In the genomic region with DNA sequence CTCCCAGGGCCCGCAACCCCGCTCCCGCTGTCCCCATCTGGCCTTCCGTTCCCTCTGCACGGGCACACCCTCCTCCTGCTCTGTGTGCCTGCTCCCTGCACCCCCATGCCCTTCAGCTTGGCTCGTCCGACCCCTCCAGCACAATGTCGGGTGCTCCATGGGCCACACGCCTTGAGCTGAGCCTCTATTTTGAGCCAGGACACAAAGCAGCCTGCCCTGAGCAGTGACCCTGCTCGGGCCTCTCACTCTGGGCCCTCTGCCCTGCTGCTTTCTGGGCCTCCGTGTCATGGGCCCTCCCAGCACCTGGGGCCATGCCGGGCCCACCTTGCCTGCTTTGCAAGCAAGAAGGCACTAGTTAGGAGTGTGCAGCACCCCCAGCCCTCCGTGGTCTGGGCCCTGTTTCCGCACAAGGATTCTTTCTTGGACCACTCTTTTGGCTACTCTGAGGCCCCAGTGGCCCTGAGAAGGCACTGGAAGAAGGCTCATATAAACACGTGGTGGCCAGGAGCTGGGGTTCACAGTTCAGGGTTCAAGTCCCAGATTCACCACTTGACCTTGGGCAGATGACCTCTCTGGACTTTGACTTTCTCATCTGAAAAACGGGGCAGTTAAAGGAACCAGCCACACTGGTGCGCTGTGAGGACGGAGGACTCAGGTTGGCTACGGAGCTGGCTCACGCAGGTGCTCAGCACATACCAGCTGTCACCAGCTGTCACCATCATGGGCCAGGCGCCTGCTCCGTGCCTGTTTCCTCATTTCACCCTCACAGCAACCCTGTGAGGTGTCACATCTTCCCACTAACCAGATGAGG, we compare ENCODE assay signal across 9 cellular contexts.
DNase-seq lines count a peak whose midpoint lies in the region; ATAC-seq lines count a peak whose summit lies in the region.
"Had no signal": no experiment of that assay in that cellular context is flagged by ENCODE, and none has a peak within 500 bp of the region (broad histone marks: within the 10 kb centered on the region; RNA-seq: fewer than 3 reads in every experiment).

No MANE protein-coding gene starts in this region.

- intact Hi-C loops in activated CD4-positive, alpha-beta memory T cell treated with anti-CD3 and anti-CD28 coated beads for 36 hours (cut with micrococcal nuclease), result no loop called here

- H3K4me3 ChIP-seq in thymus (ENCODE audit: low read length), result peak overlapping the region; percentile 17

- H3K27me3 Mint-ChIP-seq in activated CD8-positive, alpha-beta T cell treated with anti-CD3 and anti-CD28 coated beads, Interleukin-2, amount 10 ng/mL, durations not matched to agents 7 days and 5 days (ENCODE audit: low read depth), result no peaks in the 10 kb centered on the region
- H3K27me3 Mint-ChIP-seq in activated CD4-positive, alpha-beta memory T cell treated with anti-CD3 and anti-CD28 coated beads for 36 hours, result no peaks in the 10 kb centered on the region
- H3K27me3 Mint-ChIP-seq: activated naive CD8-positive, alpha-beta T cell had no signal

- H3K36me3 Mint-ChIP-seq in activated CD8-positive, alpha-beta T cell treated with anti-CD3 and anti-CD28 coated beads, Interleukin-2, amount 10 ng/mL, durations not matched to agents 7 days and 5 days (ENCODE audit: low read depth), result no peaks in the 10 kb centered on the region
- H3K36me3 Mint-ChIP-seq in activated CD4-positive, alpha-beta memory T cell treated with anti-CD3 and anti-CD28 coated beads for 36 hours, result no peaks in the 10 kb centered on the region
- H3K36me3 Mint-ChIP-seq: activated naive CD8-positive, alpha-beta T cell had no signal

- peaks cover 35% of the 10 kb centered on the region for H3K4me1 Mint-ChIP-seq in activated CD8-positive, alpha-beta T cell treated with anti-CD3 and anti-CD28 coated beads, Interleukin-2, amount 10 ng/mL, durations not matched to agents 7 days and 5 days (ENCODE audit: low read depth)
- H3K4me1 Mint-ChIP-seq in activated CD4-positive, alpha-beta memory T cell treated with anti-CD3 and anti-CD28 coated beads for 36 hours (ENCODE audit: low read depth), result peaks cover 23% of the 10 kb centered on the region

- H3K9me3 ChIP-seq in thymus (ENCODE audit: control insufficient read depth), result peaks cover 1% of the 10 kb centered on the region

- H3K27ac Mint-ChIP-seq in activated CD8-positive, alpha-beta T cell treated with anti-CD3 and anti-CD28 coated beads, Interleukin-2, amount 10 ng/mL, durations not matched to agents 7 days and 5 days, result peak overlapping the region; percentile 18
- no peak overlapping the region for H3K27ac Mint-ChIP-seq in activated CD4-positive, alpha-beta memory T cell treated with anti-CD3 and anti-CD28 coated beads for 36 hours
- H3K27ac Mint-ChIP-seq: activated naive CD8-positive, alpha-beta T cell had no signal

- H3K36me3 ChIP-seq in thymus (ENCODE audit: control insufficient read depth, insufficient read depth), result no peaks in the 10 kb centered on the region

- DNase-seq in NCI-H2029 (lab: John Stamatoyannopoulos, UW) (peak; percentile 58), NCI-H2029 treated with DMSO at 0.1 percent for 48 hours (lab: John Stamatoyannopoulos, UW) (no peak), amygdala (lab: John Stamatoyannopoulos, UW) (no peak), hypothalamus (lab: John Stamatoyannopoulos, UW) (no peak)
- DNase-seq in activated CD8-positive, alpha-beta T cell treated with anti-CD3 and anti-CD28 coated beads, Interleukin-2, amount 10 ng/mL, durations not matched to agents 7 days and 5 days, result no peak
- no peak for DNase-seq in activated CD4-positive, alpha-beta memory T cell treated with anti-CD3 and anti-CD28 coated beads for 36 hours

- H3K4me1 ChIP-seq in thymus (ENCODE audit: control insufficient read depth, insufficient read depth, low read length), result peaks cover 59% of the 10 kb centered on the region

- POLR2A ChIA-PET in activated CD8-positive, alpha-beta T cell treated with anti-CD3 and anti-CD28 coated beads, Interleukin-2, amount 10 ng/mL, durations not matched to agents 7 days and 5 days (lab: Charles Lee), result interaction anchor here (0.7 kb wide), 1 partner anchor 10 kb away, joined by 4 read pairs; no protein-coding TSS in a partner anchor
- POLR2A ChIA-PET in activated CD4-positive, alpha-beta memory T cell treated with anti-CD3 and anti-CD28 coated beads for 36 hours (lab: Charles Lee), result no interaction called here

- H3K27me3 ChIP-seq in thymus (ENCODE audit: control insufficient read depth, insufficient read depth), result no peaks in the 10 kb centered on the region

- no peak overlapping the region for H3K4me3 Mint-ChIP-seq in activated CD8-positive, alpha-beta T cell treated with anti-CD3 and anti-CD28 coated beads, Interleukin-2, amount 10 ng/mL, durations not matched to agents 7 days and 5 days
- no peak overlapping the region for H3K4me3 Mint-ChIP-seq in activated CD4-positive, alpha-beta memory T cell treated with anti-CD3 and anti-CD28 coated beads for 36 hours
- H3K4me3 Mint-ChIP-seq: activated naive CD8-positive, alpha-beta T cell had no signal

- CTCF ChIA-PET in activated CD8-positive, alpha-beta T cell treated with anti-CD3 and anti-CD28 coated beads, Interleukin-2, amount 10 ng/mL, durations not matched to agents 7 days and 5 days (lab: Charles Lee), result interaction anchor here (1.2 to 3.8 kb wide), 5 partner anchors 26 to 195 kb away, joined by 4 to 20 read pairs (median 11); no protein-coding TSS in a partner anchor
- CTCF ChIA-PET in activated CD4-positive, alpha-beta memory T cell treated with anti-CD3 and anti-CD28 coated beads for 36 hours (lab: Charles Lee), result interaction anchor here (1.3 to 2.7 kb wide), 3 partner anchors 19 to 169 kb away, joined by 3 to 17 read pairs (median 7); no protein-coding TSS in a partner anchor

- peak overlapping the region; percentile 93 for H3K27ac ChIP-seq in thymus (ENCODE audit: low read depth)

- ATAC-seq in HG03432 (IDR thresholded peaks at IDR 0.05; ENCODE audit: unreplicated experiment), result peak; percentile 72
- no peak for ATAC-seq in activated CD8-positive, alpha-beta T cell treated with anti-CD3 and anti-CD28 coated beads, Interleukin-2, amount 10 ng/mL, durations not matched to agents 7 days and 5 days

- no peaks in the 10 kb centered on the region for H3K9me3 Mint-ChIP-seq in activated CD8-positive, alpha-beta T cell treated with anti-CD3 and anti-CD28 coated beads, Interleukin-2, amount 10 ng/mL, durations not matched to agents 7 days and 5 days (ENCODE audit: insufficient read depth)
- no peaks in the 10 kb centered on the region for H3K9me3 Mint-ChIP-seq in activated CD4-positive, alpha-beta memory T cell treated with anti-CD3 and anti-CD28 coated beads for 36 hours

- WGBS in thymus, result 62% methylated on average over 22 of the region's 22 CpGs
